ENCODE assay signal across 7 cellular contexts in genomic region chr12:103957865-103958388, GRCh38. TPM values are rescaled to one million over a fixed set of nuclear protein-coding genes. Genes with fewer than 3 reads are reported as not detected.
DNase-seq lines count a peak whose midpoint lies in the region.

No MANE protein-coding gene starts in this region.

- no peaks in the 10 kb centered on the region for H3K9me3 Mint-ChIP-seq in activated CD4-positive, alpha-beta memory T cell treated with anti-CD3 and anti-CD28 coated beads, Interleukin-2, amount 10 ng/mL, durations not matched to agents 7 days and 5 days

- peaks cover 36% of the 10 kb centered on the region for H3K4me1 Mint-ChIP-seq in activated CD4-positive, alpha-beta memory T cell treated with anti-CD3 and anti-CD28 coated beads, Interleukin-2, amount 10 ng/mL, durations not matched to agents 7 days and 5 days

- DNase-seq in activated CD4-positive, alpha-beta memory T cell treated with anti-CD3 and anti-CD28 coated beads, Interleukin-2, amount 10 ng/mL, durations not matched to agents 7 days and 5 days: no peak
- no peak for DNase-seq in stimulated activated naive CD4-positive, alpha-beta T cell (lab: John Stamatoyannopoulos, UW)
- no peak for DNase-seq in NCI-H345 treated with DMSO at 0.1 percent for 48 hours (lab: John Stamatoyannopoulos, UW; ENCODE audit: unreplicated experiment)
- DNase-seq in activated effector memory CD4-positive, alpha-beta T cell treated with anti-CD3 and anti-CD28 coated beads, Interleukin-2, amount 50 U/mL, for 16 hours: no peak

- H3K36me3 ChIP-seq in HUES48 (ENCODE audit: control insufficient read depth, insufficient read depth, low read length) (peaks cover 20% of the 10 kb centered on the region), iPS-20b (ENCODE audit: insufficient read depth, low read depth, low read length) (peaks cover 21% of the 10 kb centered on the region), stomach smooth muscle (ENCODE audit: control insufficient read depth in 2 of 2, insufficient read depth in 2 of 2, low read length in 2 of 2) (peaks cover 11 to 13% of the 10 kb centered on the region in 2 donors)

- no peak overlapping the region; the same call in 1 of the 2 replicates for H3K9ac ChIP-seq in HUES48 (ENCODE audit: low read depth, low read length)
- H3K9ac ChIP-seq in iPS-20b (ENCODE audit: low read depth, low read length): peak overlapping the region; percentile 97; the same call in 1 of the 2 replicates
- H3K9ac ChIP-seq in stomach smooth muscle (ENCODE audit: low read length in 2 of 2): peak overlapping the region in 1 of 2 donors; percentile 83

- H3K4me3 Mint-ChIP-seq in activated CD4-positive, alpha-beta memory T cell treated with anti-CD3 and anti-CD28 coated beads, Interleukin-2, amount 10 ng/mL, durations not matched to agents 7 days and 5 days: peak overlapping the region; percentile 96

- H3K27me3 Mint-ChIP-seq in activated CD4-positive, alpha-beta memory T cell treated with anti-CD3 and anti-CD28 coated beads, Interleukin-2, amount 10 ng/mL, durations not matched to agents 7 days and 5 days: no peaks in the 10 kb centered on the region

- POLR2A ChIA-PET in activated CD4-positive, alpha-beta memory T cell treated with anti-CD3 and anti-CD28 coated beads, Interleukin-2, amount 10 ng/mL, durations not matched to agents 7 days and 5 days (lab: Charles Lee): interaction anchor here (1.5 to 5.7 kb wide), 3 partner anchors 9 to 117 kb away, joined by 6 to 159 read pairs (median 57); partner anchors contain the start of genes HSP90B1, NT5DC3 and TDG

- CTCF ChIA-PET in activated CD4-positive, alpha-beta memory T cell treated with anti-CD3 and anti-CD28 coated beads, Interleukin-2, amount 10 ng/mL, durations not matched to agents 7 days and 5 days (lab: Charles Lee): interaction anchor here (3.2 kb wide), 1 partner anchor 8 kb away, joined by 30 read pairs; the partner anchor contains the start of gene TDG

- peaks cover 6% of the 10 kb centered on the region; the same call in 1 of the 2 replicates for H3K4me1 ChIP-seq in HUES48 (ENCODE audit: control insufficient read depth, insufficient read depth, low read length)
- H3K4me1 ChIP-seq in iPS-20b (ENCODE audit: insufficient read depth, low read length): no peaks in the 10 kb centered on the region
- peaks cover 18% of the 10 kb centered on the region for H3K4me1 ChIP-seq in stomach smooth muscle (ENCODE audit: control insufficient read depth, insufficient read depth, low read length)

- H3K9me3 ChIP-seq in HUES48 (ENCODE audit: control insufficient read depth, insufficient read depth, low read length) (no peaks in the 10 kb centered on the region), iPS-20b (ENCODE audit: insufficient read depth, low read depth, low read length) (no peaks in the 10 kb centered on the region), stomach smooth muscle (ENCODE audit: control insufficient read depth in 2 of 2, low read length in 2 of 2) (no peaks in the 10 kb centered on the region)

- H3K27ac ChIP-seq in HUES48 (ENCODE audit: low read depth, low read length) (peak overlapping the region; percentile 99), iPS-20b (ENCODE audit: low read length) (no peak overlapping the region), stomach smooth muscle (ENCODE audit: low read length) (peak overlapping the region; percentile 90)

- H3K27me3 ChIP-seq in HUES48 (ENCODE audit: control insufficient read depth, insufficient read depth, low read length) (no peaks in the 10 kb centered on the region), iPS-20b (ENCODE audit: insufficient read depth, low read length) (no peaks in the 10 kb centered on the region), stomach smooth muscle (ENCODE audit: control insufficient read depth in 1 of 2, insufficient read depth in 2 of 2, low read length in 2 of 2) (no peaks in the 10 kb centered on the region)

- H3K36me3 Mint-ChIP-seq in activated CD4-positive, alpha-beta memory T cell treated with anti-CD3 and anti-CD28 coated beads, Interleukin-2, amount 10 ng/mL, durations not matched to agents 7 days and 5 days (ENCODE audit: low read depth): peaks cover 24% of the 10 kb centered on the region

- peak overlapping the region; percentile 95 for H3K27ac Mint-ChIP-seq in activated CD4-positive, alpha-beta memory T cell treated with anti-CD3 and anti-CD28 coated beads, Interleukin-2, amount 10 ng/mL, durations not matched to agents 7 days and 5 days

- H3K4me3 ChIP-seq in HUES48 (ENCODE audit: low read depth, low read length) (peak overlapping the region; percentile 85), iPS-20b (ENCODE audit: low read length) (peak overlapping the region; percentile 99; the same call in 1 of the 2 replicates), stomach smooth muscle (ENCODE audit: low read length in 2 of 2) (peak overlapping the region in 1 of 2 donors; percentile 94)

RNA-seq across cellular contexts. Expression of gene TDG, which starts 7.7 kb away (rescaled TPM):
- 10 to 100 TPM; 33.0 to 34.4 TPM for total RNA-seq in activated CD4-positive, alpha-beta memory T cell treated with anti-CD3 and anti-CD28 coated beads, Interleukin-2, amount 10 ng/mL, durations not matched to agents 7 days and 5 days

RNA-seq across cellular contexts. Expression of gene HSP90B1, which starts 27.7 kb away (rescaled TPM):
- 100 to 1,000 TPM; 375 to 378 TPM for total RNA-seq in activated CD4-positive, alpha-beta memory T cell treated with anti-CD3 and anti-CD28 coated beads, Interleukin-2, amount 10 ng/mL, durations not matched to agents 7 days and 5 days
